Comparison of ENCODE assay signal across 1 cellular context in genomic region chr11:47552581-47553416, GRCh38.
A peak's percentile ranks its signal among the peaks of the same experiment; 100 is the strongest.
TF ChIP-seq lines count a peak whose summit lies in the region.

Gene CELF1 (minus strand): TSS chr11:47553132. CDS start chr11:47499523, 53,609 bp downstream.

TF ChIP-seq in K562, 482 proteins besides CTCF, POLR2A, EP300 and RAD21 (continued from another document and continues in another):
- TF ChIP-seq ZNF592 (IDR thresholded peaks at IDR 0.05) (0 out of 2 replicates have a peak, but pooled peaks have one; percentile 38), CXXC5 (CRISPR knock-in tag; IDR thresholded peaks at IDR 0.05) (peak; percentile 99), GMEB1 (CRISPR knock-in tag; IDR thresholded peaks at IDR 0.05) (peak; percentile 99), ZNF644 (tag; IDR thresholded peaks at IDR 0.05; ENCODE audit: low read depth) (peak; percentile 80; the same call in 1 of the 2 replicates), SNRNP70 (optimal IDR thresholded peaks at IDR 0.05; ENCODE audit: low read depth, low read length) (no peak), ZNF740 (CRISPR knock-in tag; IDR thresholded peaks at IDR 0.05) (peak; percentile 53; the same call in 1 of the 2 replicates), ZNF740 (tag; IDR thresholded peaks at IDR 0.05) (no peak), ZNF431 (CRISPR knock-in tag; IDR thresholded peaks at IDR 0.05) (no peak), PREB (CRISPR knock-in tag; IDR thresholded peaks at IDR 0.05) (no peak), PHB (CRISPR knock-in tag; IDR thresholded peaks at IDR 0.05) (peak; percentile 66; the same call in 1 of the 2 replicates), NFATC3 (IDR thresholded peaks at IDR 0.05) (no peak), NCOA1 (IDR thresholded peaks at IDR 0.05; ENCODE audit: low read depth) (no peak), HNRNPL (IDR thresholded peaks at IDR 0.05; ENCODE audit: low read depth, low read length) (0 out of 2 replicates have a peak, but pooled peaks have one; percentile 38), TRIM25 (IDR thresholded peaks at IDR 0.05; ENCODE audit: borderline replicate concordance) (no peak), LARP7 (IDR thresholded peaks at IDR 0.05) (0 out of 2 replicates have a peak, but pooled peaks have one; percentile 17), RNF219 (CRISPR knock-in tag; IDR thresholded peaks at IDR 0.05) (no peak), ZNF518B (CRISPR knock-in tag; IDR thresholded peaks at IDR 0.05) (no peak), KDM5B (IDR thresholded peaks at IDR 0.05; ENCODE audit: insufficient replicate concordance, low read depth, low read length) (peak; percentile 35), ZNF639 (CRISPR knock-in tag; conservative IDR thresholded peaks at IDR 0.05 in 1 of 2, IDR thresholded peaks at IDR 0.05 in 1 of 2) (peak in 1 of 2 experiments; percentile 99; a peak in 2 of 4 replicates), TSC22D4 (tag; IDR thresholded peaks at IDR 0.05) (no peak), GTF2A2 (tag; IDR thresholded peaks at IDR 0.05) (no peak), E2F4 (CRISPR knock-in tag; IDR thresholded peaks at IDR 0.05; ENCODE audit: low read depth) (no peak), ZC3H4 (CRISPR knock-in tag; IDR thresholded peaks at IDR 0.05; ENCODE audit: borderline replicate concordance) (0 out of 2 replicates have a peak, but pooled peaks have one; percentile 36), ZMIZ1 (IDR thresholded peaks at IDR 0.05; ENCODE audit: low read depth in 2 of 2, low read length in 2 of 2) (no peak; a peak in 1 of 4 replicates), TFE3 (CRISPR knock-in tag; IDR thresholded peaks at IDR 0.05) (no peak), MEIS2 (IDR thresholded peaks at IDR 0.05; ENCODE audit: partially characterized antibody) (no peak), SRSF9 (IDR thresholded peaks at IDR 0.05; ENCODE audit: borderline replicate concordance, low read depth, low read length) (no peak)
